In the genomic region with DNA sequence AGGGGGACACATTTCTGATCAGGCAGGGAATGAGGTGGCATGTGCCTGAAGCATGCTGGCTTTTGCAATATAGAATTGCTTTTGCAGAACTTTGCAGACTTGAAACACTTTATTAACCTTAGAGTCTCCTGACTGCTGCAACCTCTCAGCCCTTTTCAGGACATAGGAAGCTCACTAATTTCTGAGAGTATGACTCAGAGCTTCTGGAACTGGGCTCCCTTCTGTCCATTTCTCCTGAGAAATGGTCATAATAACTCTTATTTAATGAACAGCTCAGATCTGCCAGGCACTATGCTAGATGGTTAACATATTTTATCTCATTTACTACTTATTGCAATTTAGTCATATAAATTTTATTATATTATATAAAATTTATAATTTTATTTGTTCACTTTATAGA, we compare ENCODE assay signal across 19 cellular contexts. TPM values are rescaled to one million over a fixed set of nuclear protein-coding genes. Genes with fewer than 3 reads are reported as not detected.
"Had no signal": no experiment of that assay in that cellular context is flagged by ENCODE, and none has a peak within 500 bp of the region (broad histone marks: within the 10 kb centered on the region; RNA-seq: fewer than 3 reads in every experiment).

No MANE protein-coding gene starts in this region.

- H3K27me3 ChIP-seq: body of pancreas, colonic mucosa, gastrocnemius medialis, vagina had no signal

- DNase-seq: activated CD4-positive, alpha-beta T cell treated with anti-CD3 and anti-CD28 coated beads for 1 hour; activated CD8-positive, alpha-beta memory T cell treated with anti-CD3 and anti-CD28 coated beads for 24 hours; amygdala; body of pancreas; central memory CD4-positive, alpha-beta T cell; colonic mucosa; gastrocnemius medialis; head of caudate nucleus; kidney; left ventricle myocardium inferior; mammary epithelial cell; stimulated activated CD4-positive, alpha-beta T cell treated with anti-CD3 and anti-CD28 coated beads, Interleukin-12 subunit alpha, Interleukin-12 subunit beta, amount 100 ng/mL, for 4 hours; stimulated activated CD4-positive, alpha-beta T cell treated with anti-CD3 and anti-CD28 coated beads, Interleukin-1b, Interleukin-23, amount 100 ng/mL, for 48 hours; stimulated activated naive CD8-positive, alpha-beta T cell treated with anti-CD3 and anti-CD28 coated beads, Interleukin-15, Interleukin-2, amounts not matched to agents 100 U/mL and 50 U/mL, for 24 hours; T-helper 2 cell; trophoblast cell; WERI-Rb-1 had no signal

- H3K36me3 ChIP-seq: colonic mucosa, gastrocnemius medialis, left ventricle myocardium inferior, vagina, WERI-Rb-1 had no signal

- H3K27ac ChIP-seq: body of pancreas, colonic mucosa, gastrocnemius medialis, left ventricle myocardium inferior, vagina, WERI-Rb-1 had no signal

- H3K9me3 ChIP-seq: body of pancreas, colonic mucosa, gastrocnemius medialis, left ventricle myocardium inferior, vagina had no signal

- H3K4me3 ChIP-seq: body of pancreas, colonic mucosa, gastrocnemius medialis, left ventricle myocardium inferior, vagina had no signal

- ATAC-seq: body of pancreas; gastrocnemius medialis; stimulated activated naive CD8-positive, alpha-beta T cell treated with anti-CD3 and anti-CD28 coated beads, Interleukin-15, Interleukin-2, amounts not matched to agents 100 U/mL and 50 U/mL, for 24 hours had no signal

- H3K4me1 ChIP-seq: body of pancreas, colonic mucosa, gastrocnemius medialis, vagina had no signal

RNA-seq across cellular contexts. Expression of a gene that starts 38.6 kb away (rescaled TPM):
- polyA plus RNA-seq: neural cell had no signal
